ENCODE assay signal across 28 cellular contexts in genomic region chrX:135168533-135168932, GRCh38. TPM values are rescaled to one million over a fixed set of nuclear protein-coding genes. Genes with fewer than 3 reads are reported as not detected.
"Had no signal": no experiment of that assay in that cellular context is flagged by ENCODE, and none has a peak within 500 bp of the region (broad histone marks: within the 10 kb centered on the region; RNA-seq: fewer than 3 reads in every experiment).

No MANE protein-coding gene starts in this region.

- H3K27ac ChIP-seq: breast epithelium, coronary artery, SJCRH30, WERI-Rb-1 had no signal

- H3K4me2 ChIP-seq: SK-N-SH had no signal

- H3K27me3 ChIP-seq: SJCRH30 had no signal

- H3K9me3 ChIP-seq: breast epithelium, SJCRH30, SK-N-SH had no signal

- H3K36me3 ChIP-seq: breast epithelium, SJCRH30, WERI-Rb-1 had no signal

- H3K4me3 ChIP-seq: breast epithelium, coronary artery, SJCRH30 had no signal

- H3K9ac ChIP-seq: SK-N-SH had no signal

- ATAC-seq: activated CD4-positive, alpha-beta T cell treated with anti-CD3 and anti-CD28 coated beads for 36 hours; activated T-cell treated with anti-CD3 and anti-CD28 coated beads, Interleukin-2, amount 50 U/mL, for 72 hours had no signal

- H3K4me1 ChIP-seq: breast epithelium, SJCRH30 had no signal

- DNase-seq: activated CD4-positive, alpha-beta memory T cell treated with anti-CD3 and anti-CD28 coated beads, Interleukin-2, amount 10 ng/mL, durations not matched to agents 7 days and 5 days; activated CD4-positive, alpha-beta T cell treated with anti-CD3 and anti-CD28 coated beads for 36 hours; activated CD4-positive, alpha-beta T cell treated with anti-CD3 and anti-CD28 coated beads, Interleukin-2, amount 50 U/mL, for 1 hour; activated gamma-delta T cell treated with Interleukin-2 at 50 U/mL for 16 hours; activated naive CD4-positive, alpha-beta T cell treated with anti-CD3 and anti-CD28 coated beads, Interleukin-2, amount 10 ng/mL, durations not matched to agents 7 days and 5 days; activated naive CD8-positive, alpha-beta T cell treated with anti-CD3 and anti-CD28 coated beads for 36 hours; activated T-cell treated with anti-CD3 and anti-CD28 coated beads for 4 hours; activated T-cell treated with anti-CD3 and anti-CD28 coated beads, Interleukin-2, amount 50 U/mL, for 72 hours; anterior cingulate cortex; caudate nucleus; Kasumi-1; NCI-H146; NCI-H187 treated with DMSO at 0.1 percent for 48 hours; NCI-H2081 treated with DMSO at 0.1 percent for 48 hours; NCI-H446; NCI-H524 treated with DMSO at 0.1 percent for 48 hours; NCI-H774; SJCRH30; SK-N-SH; WERI-Rb-1 had no signal

RNA-seq across cellular contexts. Expression of gene CT55, which starts 2.7 kb away (rescaled TPM):
- total RNA-seq: activated CD4-positive, alpha-beta memory T cell treated with anti-CD3 and anti-CD28 coated beads, Interleukin-2, amount 10 ng/mL, durations not matched to agents 7 days and 5 days; activated CD4-positive, alpha-beta T cell treated with anti-CD3 and anti-CD28 coated beads for 36 hours; activated CD8-positive, alpha-beta memory T cell treated with anti-CD3 and anti-CD28 coated beads for 36 hours; activated naive CD8-positive, alpha-beta T cell treated with anti-CD3 and anti-CD28 coated beads for 36 hours; activated T-cell treated with anti-CD3 and anti-CD28 coated beads, Interleukin-2, amount 50 U/mL, for 72 hours; activated T-helper 2 cell treated with anti-CD3 and anti-CD28 coated beads, Interferon-gamma antibody, Interleukin-2, Interleukin-4, amounts not matched to agents 10 μg/mL and 5 μg/mL and 100 μg/mL, durations not matched to agents 14 hours and 24 hours and 36 hours; breast epithelium; chondrocyte; RPMI7951; T-helper 2 cell treated with Interferon-gamma antibody and Interleukin-4, amounts not matched to agents 100 ng/mL and 5 ng/mL, for 36 hours had no signal
- polyA plus RNA-seq: adipose tissue had no signal

RNA-seq across cellular contexts. Expression of gene ETDB, which starts 48.2 kb away (rescaled TPM):
- total RNA-seq: activated CD4-positive, alpha-beta memory T cell treated with anti-CD3 and anti-CD28 coated beads, Interleukin-2, amount 10 ng/mL, durations not matched to agents 7 days and 5 days; activated CD4-positive, alpha-beta T cell treated with anti-CD3 and anti-CD28 coated beads for 36 hours; activated CD8-positive, alpha-beta memory T cell treated with anti-CD3 and anti-CD28 coated beads for 36 hours; activated naive CD8-positive, alpha-beta T cell treated with anti-CD3 and anti-CD28 coated beads for 36 hours; activated T-cell treated with anti-CD3 and anti-CD28 coated beads, Interleukin-2, amount 50 U/mL, for 72 hours; activated T-helper 2 cell treated with anti-CD3 and anti-CD28 coated beads, Interferon-gamma antibody, Interleukin-2, Interleukin-4, amounts not matched to agents 10 μg/mL and 5 μg/mL and 100 μg/mL, durations not matched to agents 14 hours and 24 hours and 36 hours; breast epithelium; chondrocyte; RPMI7951; SJCRH30; T-helper 2 cell treated with Interferon-gamma antibody and Interleukin-4, amounts not matched to agents 100 ng/mL and 5 ng/mL, for 36 hours had no signal
- polyA plus RNA-seq: adipose tissue, SK-N-SH had no signal
